In the genomic region with DNA sequence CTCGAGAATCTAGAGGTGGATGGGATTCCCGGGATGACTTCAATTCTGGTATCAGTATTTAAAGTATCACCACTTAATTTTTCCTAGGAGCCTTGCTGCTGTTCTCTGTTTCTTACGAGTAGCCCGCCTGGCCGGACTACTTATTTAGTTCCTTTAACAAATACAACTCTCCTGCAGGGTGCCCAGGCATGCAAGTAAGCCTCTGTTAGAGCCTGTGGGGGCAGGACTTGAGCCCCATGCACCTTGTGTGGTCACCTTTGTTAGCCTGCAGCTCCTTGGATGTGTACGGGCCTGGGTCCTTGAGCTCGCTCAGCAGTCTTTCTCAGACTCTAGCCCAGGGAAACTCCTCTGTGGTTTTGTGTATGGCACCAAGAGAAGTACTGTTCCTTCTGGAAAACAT, we compare ENCODE assay signal across 18 cellular contexts. TPM values are rescaled to one million over a fixed set of nuclear protein-coding genes. Genes with fewer than 3 reads are reported as not detected.
DNase-seq lines count a peak whose midpoint lies in the region; ATAC-seq and TF ChIP-seq lines count a peak whose summit lies in the region.
"Had no signal": no experiment of that assay in that cellular context is flagged by ENCODE, and none has a peak within 500 bp of the region (broad histone marks: within the 10 kb centered on the region; RNA-seq: fewer than 3 reads in every experiment).

No MANE protein-coding gene starts in this region.

- no peaks in the 10 kb centered on the region for H3K27me3 ChIP-seq in CD4-positive, alpha-beta T cell (ENCODE audit: control insufficient read depth, insufficient read depth, low read length)
- H3K27me3 ChIP-seq in HCT116 (ENCODE audit: insufficient read depth, low read length) = no peaks in the 10 kb centered on the region
- no peaks in the 10 kb centered on the region for H3K27me3 ChIP-seq in neural progenitor cell
- H3K27me3 ChIP-seq: BLaER1 treated with 17β-estradiol and CSF1 and Interleukin-3, amounts not matched to agents 10 nM and 100 nM had no signal

- peak overlapping the region; percentile 17 for H3K27ac Mint-ChIP-seq in CD4-positive, alpha-beta T cell
- H3K27ac Mint-ChIP-seq in neural progenitor cell = no peak overlapping the region
- H3K27ac Mint-ChIP-seq in stimulated activated effector memory CD8-positive, alpha-beta T cell treated with anti-CD3 and anti-CD28 coated beads, Interleukin-12 subunit alpha, Interleukin-12 subunit beta, amount 100 ng/mL, for 72 hours = peak overlapping the region; percentile 45
- H3K27ac Mint-ChIP-seq: B cell, H9 had no signal

- H3K36me3 ChIP-seq in HCT116 (ENCODE audit: control insufficient read depth in 1 of 2, insufficient read depth in 2 of 2, low read length in 2 of 2) (peaks cover 63 to 77% of the 10 kb centered on the region in 2 experiments), neural progenitor cell (peaks cover 40% of the 10 kb centered on the region)

- no peaks in the 10 kb centered on the region for H3K27me3 Mint-ChIP-seq in CD4-positive, alpha-beta T cell
- no peaks in the 10 kb centered on the region for H3K27me3 Mint-ChIP-seq in neural progenitor cell (ENCODE audit: insufficient read depth, low read depth)
- H3K27me3 Mint-ChIP-seq: B cell; CD8-positive, alpha-beta memory T cell had no signal

- no peak overlapping the region for H3K27ac ChIP-seq in CD4-positive, alpha-beta T cell (ENCODE audit: low read depth, low read length)
- H3K27ac ChIP-seq in HCT116 (ENCODE audit: low read depth, low read length) (0 out of 2 replicates have a peak overlapping the region, but pooled peaks have one; percentile 11), neural progenitor cell (peak overlapping the region; percentile 13)
- H3K27ac ChIP-seq: BLaER1 treated with 17β-estradiol and CSF1 and Interleukin-3, amounts not matched to agents 10 nM and 100 nM had no signal

- peaks cover 42% of the 10 kb centered on the region for H3K4me1 Mint-ChIP-seq in CD4-positive, alpha-beta T cell (ENCODE audit: low read depth)
- H3K4me1 Mint-ChIP-seq in neural progenitor cell = peaks cover 5% of the 10 kb centered on the region
- peaks cover 22% of the 10 kb centered on the region for H3K4me1 Mint-ChIP-seq in stimulated activated effector memory CD8-positive, alpha-beta T cell treated with anti-CD3 and anti-CD28 coated beads, Interleukin-12 subunit alpha, Interleukin-12 subunit beta, amount 100 ng/mL, for 72 hours

- CTCF ChIA-PET in CD4-positive, alpha-beta T cell (lab: Charles Lee) = interaction anchor here (1.5 kb wide), 1 partner anchor 16 kb away, joined by 6 read pairs; no protein-coding TSS in a partner anchor
- CTCF ChIA-PET in HCT116 (lab: Charles Lee) = no interaction called here

- POLR2A ChIA-PET in CD4-positive, alpha-beta T cell (lab: Charles Lee) = interaction anchor here (1.1 kb wide), 1 partner anchor 12 kb away, joined by 3 read pairs; no protein-coding TSS in a partner anchor
- POLR2A ChIA-PET in HCT116 (lab: Charles Lee) = interaction anchor here (0.6 kb wide), 1 partner anchor 123 kb away, joined by 4 read pairs; no protein-coding TSS in a partner anchor

- BruUV-seq in HCT116 (replicated peaks; lab: Mats Ljungman, UMichigan) = no TSS peak

- no peak overlapping the region for H3K4me3 Mint-ChIP-seq in CD4-positive, alpha-beta T cell
- no peak overlapping the region for H3K4me3 Mint-ChIP-seq in neural progenitor cell
- no peak overlapping the region for H3K4me3 Mint-ChIP-seq in stimulated activated effector memory CD8-positive, alpha-beta T cell treated with anti-CD3 and anti-CD28 coated beads, Interleukin-12 subunit alpha, Interleukin-12 subunit beta, amount 100 ng/mL, for 72 hours
- H3K4me3 Mint-ChIP-seq: B cell; CD8-positive, alpha-beta memory T cell; H9 had no signal

- H3K4me2 ChIP-seq in HCT116 (ENCODE audit: low read length) = no peak overlapping the region
- no peak overlapping the region for H3K4me2 ChIP-seq in neural progenitor cell
- H3K4me2 ChIP-seq: BLaER1 treated with 17β-estradiol and CSF1 and Interleukin-3, amounts not matched to agents 10 nM and 100 nM had no signal

- H3K9me2 ChIP-seq in HCT116 (ENCODE audit: insufficient read depth) = no peaks in the 10 kb centered on the region

- DNase-seq in CD4-positive, alpha-beta T cell = no peak
- no peak for DNase-seq in HCT116 (ENCODE audit: low read depth, low spot score)
- DNase-seq in neural progenitor cell (ENCODE audit: low spot score) = no peak
- DNase-seq in stimulated activated effector memory CD8-positive, alpha-beta T cell treated with anti-CD3 and anti-CD28 coated beads, Interleukin-12 subunit alpha, Interleukin-12 subunit beta, amount 100 ng/mL, for 72 hours (ENCODE audit: low spot score in 2 of 2) = no peak
- DNase-seq in NCI-H2081 (lab: John Stamatoyannopoulos, UW) = no peak
- no peak for DNase-seq in glomerular visceral epithelial cell (ENCODE audit: extremely low spot score)
- no peak for DNase-seq in germinal center (ENCODE audit: low spot score)
- DNase-seq: CD8-positive, alpha-beta memory T cell; COR-L47; DMS 273 treated with DMSO at 0.1 percent for 48 hours; DMS53; DND-41; EL; H9 had no signal

- H4K20me1 ChIP-seq in HCT116 (ENCODE audit: insufficient read depth) (peaks cover 23% of the 10 kb centered on the region; the same call in 1 of the 2 replicates), neural progenitor cell (ENCODE audit: low read depth) (peaks cover 67% of the 10 kb centered on the region)

- H3K79me2 ChIP-seq in HCT116 (ENCODE audit: insufficient read depth, low read length) (peaks cover 97% of the 10 kb centered on the region), neural progenitor cell (ENCODE audit: low read depth) (peaks cover 60% of the 10 kb centered on the region)

- peaks cover 0 to 16% of the 10 kb centered on the region in 2 experiments; a peak in 3 of 4 replicates for H3K4me1 ChIP-seq in HCT116 (ENCODE audit: control insufficient read depth in 1 of 2, insufficient read depth in 2 of 2, low read length in 2 of 2)
- H3K4me1 ChIP-seq in neural progenitor cell = no peaks in the 10 kb centered on the region

- H3K36me3 Mint-ChIP-seq in CD4-positive, alpha-beta T cell (ENCODE audit: low read depth) = peaks cover 100% of the 10 kb centered on the region
- H3K36me3 Mint-ChIP-seq in neural progenitor cell = peaks cover 48% of the 10 kb centered on the region
- H3K36me3 Mint-ChIP-seq in stimulated activated effector memory CD8-positive, alpha-beta T cell treated with anti-CD3 and anti-CD28 coated beads, Interleukin-12 subunit alpha, Interleukin-12 subunit beta, amount 100 ng/mL, for 72 hours = peaks cover 100% of the 10 kb centered on the region

- no peak for TF ChIP-seq POLR2A in HCT116 (IDR thresholded peaks at IDR 0.05; ENCODE audit: borderline replicate concordance, extremely low read depth, insufficient read depth, insufficient read length)

- H3F3A ChIP-seq in neural progenitor cell (ENCODE audit: low read depth) = peaks cover 14% of the 10 kb centered on the region

- no peak for ATAC-seq in CD4-positive, alpha-beta T cell (ENCODE audit: poor library complexity)
- ATAC-seq in HCT116 = no peak
- ATAC-seq in stimulated activated effector memory CD8-positive, alpha-beta T cell treated with anti-CD3 and anti-CD28 coated beads, Interleukin-12 subunit alpha, Interleukin-12 subunit beta, amount 100 ng/mL, for 72 hours = no peak
- ATAC-seq: GM12878 had no signal

- no peak overlapping the region for H2AFZ ChIP-seq in HCT116 (ENCODE audit: low read depth, low read length, poor library complexity, severe bottlenecking)
- H2AFZ ChIP-seq in neural progenitor cell (replicated peaks) = no peak overlapping the region

- TF ChIP-seq CTCF in CD4-positive, alpha-beta T cell (IDR thresholded peaks at IDR 0.05) = no peak
- TF ChIP-seq CTCF in HCT116 (IDR thresholded peaks at IDR 0.05 in 2 of 3, conservative IDR thresholded peaks at IDR 0.05 in 1 of 3; ENCODE audit: borderline replicate concordance in 1 of 3, insufficient read depth in 1 of 3, low read depth in 2 of 3, low read length in 2 of 3) (no peak), neural progenitor cell (IDR thresholded peaks at IDR 0.05) (no peak)

- H3K9me3 ChIP-seq in CD4-positive, alpha-beta T cell (ENCODE audit: control insufficient read depth, low read length) = no peaks in the 10 kb centered on the region
- H3K9me3 ChIP-seq in HCT116 (ENCODE audit: control insufficient read depth in 1 of 2, insufficient read depth in 1 of 2, low read depth in 1 of 2, low read length in 2 of 2) = no peaks in the 10 kb centered on the region
- no peaks in the 10 kb centered on the region for H3K9me3 ChIP-seq in neural progenitor cell (ENCODE audit: low read depth)
- H3K9me3 ChIP-seq: BLaER1 treated with 17β-estradiol and CSF1 and Interleukin-3, amounts not matched to agents 10 nM and 100 nM had no signal

- no peak for TF ChIP-seq RAD21 in HCT116 (IDR thresholded peaks at IDR 0.05; ENCODE audit: low read depth)

- H3K4me3 ChIP-seq in HCT116 (replicated peaks in 1 of 2; ENCODE audit: low read depth in 1 of 2, low read length in 2 of 2) = no peak overlapping the region
- no peak overlapping the region for H3K4me3 ChIP-seq in neural progenitor cell
- H3K4me3 ChIP-seq: BLaER1 treated with 17β-estradiol and CSF1 and Interleukin-3, amounts not matched to agents 10 nM and 100 nM; GM12878 had no signal

- RAD21 ChIA-PET in HCT116 (lab: Charles Lee; ENCODE audit: low non-redundant PET in 1 of 2, low total read pairs in 2 of 2, uncharacterized antibody in 2 of 2, unreplicated experiment in 2 of 2) = interaction anchor here in 1 of 2 experiments (0.6 kb wide), 1 partner anchor 11 kb away, joined by 4 read pairs; no protein-coding TSS in a partner anchor

- no peaks in the 10 kb centered on the region for H3K9me3 Mint-ChIP-seq in CD4-positive, alpha-beta T cell
- no peaks in the 10 kb centered on the region for H3K9me3 Mint-ChIP-seq in neural progenitor cell
- no peaks in the 10 kb centered on the region for H3K9me3 Mint-ChIP-seq in stimulated activated effector memory CD8-positive, alpha-beta T cell treated with anti-CD3 and anti-CD28 coated beads, Interleukin-12 subunit alpha, Interleukin-12 subunit beta, amount 100 ng/mL, for 72 hours
- H3K9me3 Mint-ChIP-seq: CD8-positive, alpha-beta memory T cell; H9 had no signal

- intact Hi-C loops in CD4-positive, alpha-beta T cell (cut with DNase I, micrococcal nuclease) = no loop called here
- intact Hi-C loops in HCT116 (cut with micrococcal nuclease) = no loop called here

- no peak overlapping the region for H3K9ac ChIP-seq in HCT116 (ENCODE audit: low read length)
- H3K9ac ChIP-seq in neural progenitor cell = no peak overlapping the region
- H3K9ac ChIP-seq: BLaER1 treated with 17β-estradiol and CSF1 and Interleukin-3, amounts not matched to agents 10 nM and 100 nM had no signal

TF ChIP-seq in HCT116, 20 proteins besides CTCF, POLR2A, EP300 and RAD21 (continues in another document):
- no peak for TF ChIP-seq ELF1 (IDR thresholded peaks at IDR 0.05; ENCODE audit: borderline replicate concordance, low read depth)
- no peak for TF ChIP-seq EZH2 (IDR thresholded peaks at IDR 0.05)
- TF ChIP-seq EZH2phosphoT487 (IDR thresholded peaks at IDR 0.05; ENCODE audit: borderline replicate concordance) = no peak

RNA-seq across cellular contexts. Expression of a gene that starts 16.1 kb away (rescaled TPM):
- 100 to 1,000 TPM; 311 to 316 TPM for total RNA-seq in CD4-positive, alpha-beta T cell
- total RNA-seq in HCT116 (2021; ENCODE audit: unreplicated experiment) (384 TPM), neural progenitor cell (ENCODE audit: low replicate concordance) (214 and 315 TPM in 2 replicates)
- polyA plus RNA-seq in HCT116 (2012) = 300 and 343 TPM in 2 replicates

RNA-seq across cellular contexts. Expression of a gene that starts 19.5 kb away (rescaled TPM):
- total RNA-seq in CD4-positive, alpha-beta T cell = 1 to 10 TPM; 1.7 to 2.4 TPM
- total RNA-seq in HCT116 (2021; ENCODE audit: unreplicated experiment) (9.4 TPM), neural progenitor cell (ENCODE audit: low replicate concordance) (not detected in 2 replicates)
- 19.4 and 22.7 TPM in 2 replicates for polyA plus RNA-seq in HCT116 (2012)
- total RNA-seq: G401 had no signal
